In the genomic region with DNA sequence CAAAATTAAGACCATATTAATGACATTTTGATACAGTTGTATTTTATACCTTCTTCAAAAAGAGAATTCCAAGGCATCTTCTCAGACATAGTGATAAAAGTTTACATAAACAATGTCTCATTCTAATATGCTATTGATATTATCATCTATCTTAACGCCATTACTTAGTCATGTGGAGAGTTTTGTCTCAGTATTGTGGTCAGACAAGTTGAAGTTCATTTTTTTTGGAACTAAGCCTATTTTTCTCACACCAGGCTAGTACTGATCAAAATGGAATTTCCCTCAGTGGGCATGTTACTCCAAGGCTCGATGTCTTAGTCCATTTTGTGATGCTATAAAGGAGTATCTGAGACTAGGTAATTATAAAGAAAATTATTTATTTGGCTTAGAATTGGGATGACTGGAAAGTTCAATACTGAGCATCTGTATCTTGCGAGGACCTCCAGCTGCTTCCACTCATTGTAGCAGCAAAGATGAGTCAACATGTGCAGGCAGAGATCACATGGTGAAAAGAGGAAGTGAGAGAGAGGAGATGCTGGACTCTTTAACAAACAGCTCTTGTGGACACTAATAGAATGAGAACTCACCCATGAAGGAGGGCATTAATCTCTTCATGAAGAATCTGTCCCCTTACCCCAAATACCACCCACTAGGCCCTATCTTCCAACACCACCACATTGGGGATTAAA, we compare ENCODE assay signal across 12 cellular contexts.
DNase-seq lines count a peak whose midpoint lies in the region; ATAC-seq and TF ChIP-seq lines count a peak whose summit lies in the region.
"Had no signal": no experiment of that assay in that cellular context is flagged by ENCODE, and none has a peak within 500 bp of the region (broad histone marks: within the 10 kb centered on the region; RNA-seq: fewer than 3 reads in every experiment).

No MANE protein-coding gene starts in this region.

- TF ChIP-seq POLR2A in upper lobe of left lung (IDR thresholded peaks at IDR 0.05): no peak

- TF ChIP-seq CTCF in choroid plexus epithelial cell (conservative IDR thresholded peaks at IDR 0.05; ENCODE audit: low read depth, low read length): no peak
- TF ChIP-seq CTCF in foreskin fibroblast (IDR thresholded peaks at IDR 0.05; ENCODE audit: low read depth, low read length): no peak
- no peak for TF ChIP-seq CTCF in upper lobe of left lung (IDR thresholded peaks at IDR 0.05)

- ATAC-seq in GM18870 (IDR thresholded peaks at IDR 0.05; ENCODE audit: unreplicated experiment) (peak; percentile 95), HG02571 (IDR thresholded peaks at IDR 0.05; ENCODE audit: unreplicated experiment) (peak; percentile 95), HG03521 (IDR thresholded peaks at IDR 0.05; ENCODE audit: unreplicated experiment) (peak; percentile 71), upper lobe of left lung (ENCODE audit: low FRiP score in 2 of 2) (no peak)

- no peaks in the 10 kb centered on the region for H3K27me3 ChIP-seq in upper lobe of left lung

- TF ChIP-seq EP300 in upper lobe of left lung (IDR thresholded peaks at IDR 0.05): no peak

- WGBS in upper lobe of left lung, 2 donors: 71 to 84% methylated on average over 3 of the region's 3 CpGs

- H3K9me3 ChIP-seq in upper lobe of left lung: no peaks in the 10 kb centered on the region

- H3K4me3 ChIP-seq in choroid plexus epithelial cell (ENCODE audit: low read depth, low read length) (no peak overlapping the region), foreskin fibroblast (ENCODE audit: low read depth in 1 of 2, low read length in 2 of 2) (no peak overlapping the region), upper lobe of left lung (no peak overlapping the region)

- no peak overlapping the region for H3K27ac ChIP-seq in upper lobe of left lung
- H3K27ac ChIP-seq: RWPE1 had no signal

- peak; percentile 60 for DNase-seq in choroid plexus epithelial cell (ENCODE audit: low read depth)
- DNase-seq in foreskin fibroblast: no peak
- no peak for DNase-seq in upper lobe of left lung
- no peak for DNase-seq in GF-D8 (lab: John Stamatoyannopoulos, UW)
- no peak for DNase-seq in A172 (ENCODE audit: low spot score)
- DNase-seq: islet precursor cell; retina; stimulated activated naive CD4-positive, alpha-beta T cell treated with Interleukin-2 at 50 U/mL for 16 hours had no signal

- no peaks in the 10 kb centered on the region for H3K4me1 ChIP-seq in upper lobe of left lung

- H3K36me3 ChIP-seq in upper lobe of left lung: no peaks in the 10 kb centered on the region

Comparison
In these comparisons a context has a peak if more than half of its experiments do, and no peak if none do; other contexts are left out.
1. ATAC-seq: peak in GM18870 (single experiment), HG02571 (single experiment) and HG03521 (single experiment); none in upper lobe of left lung (0 of 2).